1 cellular context compared by ENCODE assay signal in genomic region chr16:29664133-29664912, GRCh38.
TF ChIP-seq lines count a peak whose summit lies in the region.

No MANE protein-coding gene starts in this region.

TF ChIP-seq in GM12878, 131 proteins besides CTCF, POLR2A, EP300 and RAD21 (continued from another document):
- TF ChIP-seq USF2 (IDR thresholded peaks at IDR 0.05; ENCODE audit: borderline replicate concordance, low read depth, low read length) = no peak
- TF ChIP-seq HDGF (IDR thresholded peaks at IDR 0.05) = peak; percentile 66; the same call in 1 of the 2 replicates
- TF ChIP-seq BCL11A (IDR thresholded peaks at IDR 0.05; ENCODE audit: low read depth, low read length) = no peak
- peak in 1 of 2 experiments; percentile 59; a peak in 2 of 4 replicates for TF ChIP-seq BHLHE40 (IDR thresholded peaks at IDR 0.05; ENCODE audit: borderline replicate concordance in 1 of 2, low read depth in 2 of 2, low read length in 1 of 2)
- peak; percentile 42; the same call in 1 of the 2 replicates for TF ChIP-seq CREB1 (IDR thresholded peaks at IDR 0.05; ENCODE audit: low read depth)
- no peak for TF ChIP-seq ZNF592 (IDR thresholded peaks at IDR 0.05)
- TF ChIP-seq HCFC1 (IDR thresholded peaks at IDR 0.05; ENCODE audit: low read length) = no peak
- 0 out of 2 replicates have a peak, but pooled peaks have one; percentile 12 for TF ChIP-seq NBN (IDR thresholded peaks at IDR 0.05)
- peak; percentile 64; the same call in 1 of the 2 replicates for TF ChIP-seq ZBTB40 (IDR thresholded peaks at IDR 0.05; ENCODE audit: borderline replicate concordance)
- TF ChIP-seq CBFB (IDR thresholded peaks at IDR 0.05; ENCODE audit: low read depth) = no peak
- TF ChIP-seq SUZ12 (IDR thresholded peaks at IDR 0.05; ENCODE audit: unreplicated experiment) = no peak
- no peak for TF ChIP-seq ZZZ3 (IDR thresholded peaks at IDR 0.05; ENCODE audit: control insufficient read depth, insufficient read length, low read depth)
- no peak for TF ChIP-seq MEF2A (IDR thresholded peaks at IDR 0.05; ENCODE audit: insufficient read depth, low read depth, low read length)
- TF ChIP-seq BMI1 (IDR thresholded peaks at IDR 0.05; ENCODE audit: borderline replicate concordance) = peak; percentile 99
- TF ChIP-seq, protein P1, sequence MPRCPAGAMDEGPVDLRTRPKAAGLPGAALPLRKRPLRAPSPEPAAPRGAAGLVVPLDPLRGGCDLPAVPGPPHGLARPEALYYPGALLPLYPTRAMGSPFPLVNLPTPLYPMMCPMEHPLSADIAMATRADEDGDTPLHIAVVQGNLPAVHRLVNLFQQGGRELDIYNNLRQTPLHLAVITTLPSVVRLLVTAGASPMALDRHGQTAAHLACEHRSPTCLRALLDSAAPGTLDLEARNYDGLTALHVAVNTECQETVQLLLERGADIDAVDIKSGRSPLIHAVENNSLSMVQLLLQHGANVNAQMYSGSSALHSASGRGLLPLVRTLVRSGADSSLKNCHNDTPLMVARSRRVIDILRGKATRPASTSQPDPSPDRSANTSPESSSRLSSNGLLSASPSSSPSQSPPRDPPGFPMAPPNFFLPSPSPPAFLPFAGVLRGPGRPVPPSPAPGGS (IDR thresholded peaks at IDR 0.05; ENCODE audit: borderline replicate concordance, insufficient read depth, low read depth, low read length, poor library complexity, severe bottlenecking) = no peak
- no peak for TF ChIP-seq RELA (IDR thresholded peaks at IDR 0.05; ENCODE audit: borderline replicate concordance, partially characterized antibody)
- no peak for TF ChIP-seq NFYA (IDR thresholded peaks at IDR 0.05; ENCODE audit: borderline replicate concordance, low read depth, low read length)
- no peak for TF ChIP-seq ZNF274 (IDR thresholded peaks at IDR 0.05; ENCODE audit: insufficient read depth, insufficient read length)
- TF ChIP-seq ATF7 (IDR thresholded peaks at IDR 0.05; ENCODE audit: low read depth) = no peak
- TF ChIP-seq KDM1A (IDR thresholded peaks at IDR 0.05; ENCODE audit: borderline replicate concordance) = no peak
- TF ChIP-seq MEF2B (IDR thresholded peaks at IDR 0.05; ENCODE audit: partially characterized antibody, poor library complexity, severe bottlenecking) = peak; percentile 85
- no peak for TF ChIP-seq FOXM1 (IDR thresholded peaks at IDR 0.05; ENCODE audit: low read depth, low read length)
- TF ChIP-seq NRF1 (conservative IDR thresholded peaks at IDR 0.05; ENCODE audit: low read depth, low read length) = no peak
- no peak for TF ChIP-seq SUPT20H (IDR thresholded peaks at IDR 0.05; ENCODE audit: borderline replicate concordance, control insufficient read depth, low read depth, low read length)
- TF ChIP-seq IRF4 (IDR thresholded peaks at IDR 0.05; ENCODE audit: low read depth, low read length) = no peak
- TF ChIP-seq TBL1XR1 (IDR thresholded peaks at IDR 0.05; ENCODE audit: low read depth, low read length) = no peak
- no peak for TF ChIP-seq ZNF217 (IDR thresholded peaks at IDR 0.05)
- no peak for TF ChIP-seq STAT3 (IDR thresholded peaks at IDR 0.05; ENCODE audit: low read depth, low read length)
- TF ChIP-seq POLR2AphosphoS5 (IDR thresholded peaks at IDR 0.05; ENCODE audit: low read length) = peak; percentile 10
- TF ChIP-seq ZNF687 (IDR thresholded peaks at IDR 0.05) = peak; percentile 81
- TF ChIP-seq, protein P2, sequence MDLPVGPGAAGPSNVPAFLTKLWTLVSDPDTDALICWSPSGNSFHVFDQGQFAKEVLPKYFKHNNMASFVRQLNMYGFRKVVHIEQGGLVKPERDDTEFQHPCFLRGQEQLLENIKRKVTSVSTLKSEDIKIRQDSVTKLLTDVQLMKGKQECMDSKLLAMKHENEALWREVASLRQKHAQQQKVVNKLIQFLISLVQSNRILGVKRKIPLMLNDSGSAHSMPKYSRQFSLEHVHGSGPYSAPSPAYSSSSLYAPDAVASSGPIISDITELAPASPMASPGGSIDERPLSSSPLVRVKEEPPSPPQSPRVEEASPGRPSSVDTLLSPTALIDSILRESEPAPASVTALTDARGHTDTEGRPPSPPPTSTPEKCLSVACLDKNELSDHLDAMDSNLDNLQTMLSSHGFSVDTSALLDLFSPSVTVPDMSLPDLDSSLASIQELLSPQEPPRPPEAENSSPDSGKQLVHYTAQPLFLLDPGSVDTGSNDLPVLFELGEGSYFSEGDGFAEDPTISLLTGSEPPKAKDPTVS (IDR thresholded peaks at IDR 0.05; ENCODE audit: low read depth, low read length) = 0 out of 2 replicates have a peak, but pooled peaks have one; percentile 48
- no peak for TF ChIP-seq ETV6 (conservative IDR thresholded peaks at IDR 0.05 in 1 of 2, IDR thresholded peaks at IDR 0.05 in 1 of 2; ENCODE audit: borderline replicate concordance in 1 of 2, low read depth in 1 of 2)
- TF ChIP-seq SMC3 (IDR thresholded peaks at IDR 0.05; ENCODE audit: borderline replicate concordance, low read length) = peak; percentile 8; the same call in 1 of the 2 replicates
- TF ChIP-seq, protein P3, sequence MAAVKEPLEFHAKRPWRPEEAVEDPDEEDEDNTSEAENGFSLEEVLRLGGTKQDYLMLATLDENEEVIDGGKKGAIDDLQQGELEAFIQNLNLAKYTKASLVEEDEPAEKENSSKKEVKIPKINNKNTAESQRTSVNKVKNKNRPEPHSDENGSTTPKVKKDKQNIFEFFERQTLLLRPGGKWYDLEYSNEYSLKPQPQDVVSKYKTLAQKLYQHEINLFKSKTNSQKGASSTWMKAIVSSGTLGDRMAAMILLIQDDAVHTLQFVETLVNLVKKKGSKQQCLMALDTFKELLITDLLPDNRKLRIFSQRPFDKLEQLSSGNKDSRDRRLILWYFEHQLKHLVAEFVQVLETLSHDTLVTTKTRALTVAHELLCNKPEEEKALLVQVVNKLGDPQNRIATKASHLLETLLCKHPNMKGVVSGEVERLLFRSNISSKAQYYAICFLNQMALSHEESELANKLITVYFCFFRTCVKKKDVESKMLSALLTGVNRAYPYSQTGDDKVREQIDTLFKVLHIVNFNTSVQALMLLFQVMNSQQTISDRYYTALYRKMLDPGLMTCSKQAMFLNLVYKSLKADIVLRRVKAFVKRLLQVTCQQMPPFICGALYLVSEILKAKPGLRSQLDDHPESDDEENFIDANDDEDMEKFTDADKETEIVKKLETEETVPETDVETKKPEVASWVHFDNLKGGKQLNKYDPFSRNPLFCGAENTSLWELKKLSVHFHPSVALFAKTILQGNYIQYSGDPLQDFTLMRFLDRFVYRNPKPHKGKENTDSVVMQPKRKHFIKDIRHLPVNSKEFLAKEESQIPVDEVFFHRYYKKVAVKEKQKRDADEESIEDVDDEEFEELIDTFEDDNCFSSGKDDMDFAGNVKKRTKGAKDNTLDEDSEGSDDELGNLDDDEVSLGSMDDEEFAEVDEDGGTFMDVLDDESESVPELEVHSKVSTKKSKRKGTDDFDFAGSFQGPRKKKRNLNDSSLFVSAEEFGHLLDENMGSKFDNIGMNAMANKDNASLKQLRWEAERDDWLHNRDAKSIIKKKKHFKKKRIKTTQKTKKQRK (IDR thresholded peaks at IDR 0.05; ENCODE audit: low read depth, low read length) = no peak
- no peak for TF ChIP-seq ZBED1 (IDR thresholded peaks at IDR 0.05; ENCODE audit: borderline replicate concordance)
- TF ChIP-seq ZNF622 (IDR thresholded peaks at IDR 0.05) = no peak
- TF ChIP-seq RCOR1 (conservative IDR thresholded peaks at IDR 0.05; ENCODE audit: low read depth, low read length) = no peak
- no peak for TF ChIP-seq CREM (IDR thresholded peaks at IDR 0.05; ENCODE audit: low read depth)
